Comparison of ENCODE assay signal across 21 cellular contexts in genomic region chr7:150415161-150416160, GRCh38. TPM values are rescaled to one million over a fixed set of nuclear protein-coding genes. Genes with fewer than 3 reads are reported as not detected.
DNase-seq lines count a peak whose midpoint lies in the region; ATAC-seq and TF ChIP-seq lines count a peak whose summit lies in the region.
"Had no signal": no experiment of that assay in that cellular context is flagged by ENCODE, and none has a peak within 500 bp of the region (broad histone marks: within the 10 kb centered on the region; RNA-seq: fewer than 3 reads in every experiment).

No MANE protein-coding gene starts in this region.

- H3K4me2 ChIP-seq in DND-41 (ENCODE audit: insufficient read depth, low read length) (no peak overlapping the region), IMR-90 (ENCODE audit: low read depth, low read length) (no peak overlapping the region), neural cell (ENCODE audit: low read length) (no peak overlapping the region)

- intact Hi-C loops in IMR-90 (cut with micrococcal nuclease) (no loop called here), colonic mucosa (cut with DNase I) (loop anchor here (10.0 kb wide), 1 partner anchor 131 kb away; no protein-coding TSS in a partner anchor)

- no TSS peak for BruUV-seq in IMR-90 (replicated peaks; lab: Mats Ljungman, UMichigan)

- no peak overlapping the region for H2BK120ac ChIP-seq in IMR-90 (ENCODE audit: low read depth, low read length)

- no peaks in the 10 kb centered on the region for H3K9me3 ChIP-seq in DND-41 (ENCODE audit: insufficient read depth, low read length, severe bottlenecking)
- H3K9me3 ChIP-seq in IMR-90 (ENCODE audit: control insufficient read depth, insufficient read depth, low read length) = no peaks in the 10 kb centered on the region
- H3K9me3 ChIP-seq in colonic mucosa = no peaks in the 10 kb centered on the region
- H3K9me3 ChIP-seq in neural cell (ENCODE audit: low read length) = no peaks in the 10 kb centered on the region
- H3K9me3 ChIP-seq: breast epithelium, lower lobe of right lung, suprapubic skin had no signal

- H3K56ac ChIP-seq in IMR-90 (ENCODE audit: extremely low read depth, insufficient read depth, low read length) = no peak overlapping the region

- H3K79me2 ChIP-seq in DND-41 (ENCODE audit: insufficient read depth, low read length) (no peaks in the 10 kb centered on the region), neural cell (replicated peaks; ENCODE audit: insufficient read depth, low read length) (no peaks in the 10 kb centered on the region)

- H3K9me2 ChIP-seq in neural cell (ENCODE audit: insufficient read depth, low read length) = no peaks in the 10 kb centered on the region

- no peak overlapping the region for H3K4ac ChIP-seq in IMR-90 (ENCODE audit: low read depth, low read length)

- no peak overlapping the region for H2AFZ ChIP-seq in DND-41 (ENCODE audit: low read depth, low read length)
- H2AFZ ChIP-seq in IMR-90 (replicated peaks; ENCODE audit: low read length, poor library complexity) = peak overlapping the region; percentile 23
- H2AFZ ChIP-seq in neural cell (ENCODE audit: low read depth, low read length) = no peak overlapping the region

- no peak overlapping the region for H3K14ac ChIP-seq in IMR-90 (replicated peaks; ENCODE audit: low read depth, low read length)

- H4K8ac ChIP-seq in IMR-90 (ENCODE audit: low read depth in 2 of 2, low read length in 2 of 2) = no peak overlapping the region

- POLR2A ChIA-PET in IMR-90 (lab: Charles Lee; ENCODE audit: unreplicated experiment) = no interaction called here

- no peaks in the 10 kb centered on the region for H3K27me3 ChIP-seq in DND-41 (ENCODE audit: insufficient read depth, low read length, poor library complexity)
- no peaks in the 10 kb centered on the region for H3K27me3 ChIP-seq in IMR-90 (ENCODE audit: control insufficient read depth, insufficient read depth, low read length)
- no peaks in the 10 kb centered on the region for H3K27me3 ChIP-seq in colonic mucosa
- H3K27me3 ChIP-seq in neural cell (ENCODE audit: insufficient read depth, low read depth, low read length) = no peaks in the 10 kb centered on the region
- H3K27me3 ChIP-seq: breast epithelium, suprapubic skin had no signal

- TF ChIP-seq EP300 in neural cell (conservative IDR thresholded peaks at IDR 0.05; ENCODE audit: poor library complexity, severe bottlenecking) = no peak

- H3K79me1 ChIP-seq in IMR-90 (ENCODE audit: low read depth in 1 of 2, low read length in 2 of 2) = no peaks in the 10 kb centered on the region

- H4K91ac ChIP-seq in IMR-90 (ENCODE audit: insufficient read depth, low read depth, low read length) = no peak overlapping the region

- no peak overlapping the region for H3K18ac ChIP-seq in IMR-90 (ENCODE audit: low read depth, low read length)

- CTCF ChIA-PET in IMR-90 (lab: Yijun Ruan, JAX) = no interaction called here

- H3K9ac ChIP-seq in DND-41 (ENCODE audit: low read depth, low read length) = no peak overlapping the region
- H3K9ac ChIP-seq in IMR-90 (ENCODE audit: low read depth, low read length) = no peak overlapping the region
- H3K9ac ChIP-seq in colonic mucosa (ENCODE audit: low read depth in 2 of 2, low read length in 2 of 2) = no peak overlapping the region
- peak overlapping the region; percentile 9 for H3K9ac ChIP-seq in neural cell (ENCODE audit: low read length)

- no peaks in the 10 kb centered on the region for H4K20me1 ChIP-seq in DND-41 (ENCODE audit: insufficient read depth, low read length)
- H4K20me1 ChIP-seq in IMR-90 (ENCODE audit: insufficient read depth, low read length) = no peaks in the 10 kb centered on the region; the same call in 1 of the 2 replicates
- H4K20me1 ChIP-seq in neural cell (ENCODE audit: insufficient read depth) = no peaks in the 10 kb centered on the region

- peaks cover 23% of the 10 kb centered on the region for H3K36me3 ChIP-seq in DND-41 (ENCODE audit: insufficient read depth, low read length)
- no peaks in the 10 kb centered on the region for H3K36me3 ChIP-seq in IMR-90 (ENCODE audit: control insufficient read depth, insufficient read depth, low read length)
- no peaks in the 10 kb centered on the region for H3K36me3 ChIP-seq in colonic mucosa
- H3K36me3 ChIP-seq in neural cell (ENCODE audit: insufficient read depth, low read length) = no peaks in the 10 kb centered on the region
- H3K36me3 ChIP-seq: breast epithelium had no signal

- H3K4me1 ChIP-seq in DND-41 (ENCODE audit: insufficient read depth, low read length) (no peaks in the 10 kb centered on the region; the same call in 1 of the 2 replicates), IMR-90 (ENCODE audit: control insufficient read depth, insufficient read depth, low read length) (no peaks in the 10 kb centered on the region), colonic mucosa (no peaks in the 10 kb centered on the region)
- H3K4me1 ChIP-seq: breast epithelium, lower lobe of right lung had no signal

- no peak overlapping the region for H3K23ac ChIP-seq in IMR-90 (ENCODE audit: low read depth, low read length)

- in situ Hi-C loops in IMR-90 (cut with MboI; ENCODE audit: low sequenced_read_pairs) = loop anchor here (25.0 kb wide), 2 partner anchors 553 to 572 kb away; partner anchors contain the start of genes ATP6V0E2, KCNH2 and NOS3

- ATAC-seq in DND-41 (ENCODE audit: insufficient read depth, low read depth) = no peak
- no peak for ATAC-seq in IMR-90 (ENCODE audit: low read depth)
- ATAC-seq in HG02642 (IDR thresholded peaks at IDR 0.05; ENCODE audit: poor library complexity, unreplicated experiment) = no peak
- ATAC-seq: naive thymus-derived CD4-positive, alpha-beta T cell; Panc1 had no signal

- no peaks in the 10 kb centered on the region for H3K9me1 ChIP-seq in IMR-90 (ENCODE audit: insufficient read depth, low read length)

- 52% methylated on average over 4 of the region's 19 CpGs; no CpG with 5 or more reads in 1 of the 2 experiments for WGBS in IMR-90 (ENCODE audit: extremely low coverage in 2 of 2, insufficient read length in 1 of 2), 2 experiments

- dilution Hi-C loops in IMR-90 (cut with HindIII; ENCODE audit: low sequenced_read_pairs, unreplicated experiment) = no loop called here

- peak; percentile 2 for DNase-seq in DND-41
- DNase-seq in IMR-90 = no peak
- DNase-seq in colonic mucosa = peak; percentile 9
- DNase-seq in HUDEP-2 (lab: John Stamatoyannopoulos, UW; ENCODE audit: unreplicated experiment in 76 of 76) = no peak
- DNase-seq in HCEC 1CT = no peak
- DNase-seq: activated naive CD8-positive, alpha-beta T cell treated with anti-CD3 and anti-CD28 coated beads for 36 hours; C1 segment of cervical spinal cord; DMS153; hypothalamus; lower lobe of right lung; naive thymus-derived CD4-positive, alpha-beta T cell; NCI-H1694; NCI-H526; stimulated activated CD4-positive, alpha-beta T cell treated with anti-CD3 and anti-CD28 coated beads, Interleukin-1b, Interleukin-23, amount 100 ng/mL, for 48 hours; WERI-Rb-1 had no signal

- TF ChIP-seq CTCF in DND-41 (IDR thresholded peaks at IDR 0.05; ENCODE audit: borderline replicate concordance, extremely low read depth, low read length, poor library complexity, severe bottlenecking) = no peak
- no peak for TF ChIP-seq CTCF in IMR-90 (conservative IDR thresholded peaks at IDR 0.05; ENCODE audit: low read depth, low read length)
- no peak for TF ChIP-seq CTCF in colonic mucosa (IDR thresholded peaks at IDR 0.05)
- TF ChIP-seq CTCF in neural cell (IDR thresholded peaks at IDR 0.05; ENCODE audit: poor library complexity, severe bottlenecking) = no peak

- TF ChIP-seq RAD21 in IMR-90 (IDR thresholded peaks at IDR 0.05; ENCODE audit: low read length) = no peak
- no peak for TF ChIP-seq RAD21 in neural cell (conservative IDR thresholded peaks at IDR 0.05)

- H2BK20ac ChIP-seq in IMR-90 (ENCODE audit: low read depth, low read length) = no peak overlapping the region

- no peak for TF ChIP-seq POLR2A in IMR-90 (IDR thresholded peaks at IDR 0.05; ENCODE audit: low read depth, low read length)

- no peak overlapping the region for H4K5ac ChIP-seq in IMR-90 (ENCODE audit: low read depth, low read length)

- no peak overlapping the region for H2BK5ac ChIP-seq in IMR-90 (ENCODE audit: low read depth, low read length, poor library complexity, severe bottlenecking)

- H3K27ac ChIP-seq in DND-41 (ENCODE audit: low read length) (no peak overlapping the region), IMR-90 (ENCODE audit: insufficient read depth, low read length) (no peak overlapping the region), colonic mucosa (no peak overlapping the region), neural cell (ENCODE audit: low read length) (peak overlapping the region; percentile 16)
- H3K27ac ChIP-seq: breast epithelium, lower lobe of right lung, suprapubic skin, WERI-Rb-1 had no signal

- H3F3A ChIP-seq in neural cell (ENCODE audit: insufficient read depth, low read length, poor library complexity, severe bottlenecking) = no peaks in the 10 kb centered on the region

- no peak overlapping the region for H2AK9ac ChIP-seq in IMR-90 (replicated peaks; ENCODE audit: low read depth, low read length, poor library complexity)

- no peak overlapping the region for H3K4me3 ChIP-seq in DND-41 (ENCODE audit: low read depth in 1 of 2, low read length in 2 of 2)
- H3K4me3 ChIP-seq in IMR-90 (ENCODE audit: insufficient read depth, low read depth, low read length) = no peak overlapping the region
- H3K4me3 ChIP-seq in colonic mucosa = no peak overlapping the region
- no peak overlapping the region for H3K4me3 ChIP-seq in neural cell (ENCODE audit: low read length)
- H3K4me3 ChIP-seq: breast epithelium, lower lobe of right lung, suprapubic skin had no signal

- no peak overlapping the region for H2AK5ac ChIP-seq in IMR-90 (ENCODE audit: low read depth, low read length)

- H2BK15ac ChIP-seq in IMR-90 (ENCODE audit: low read depth, low read length) = no peak overlapping the region

RNA-seq across cellular contexts. Expression of gene GIMAP8, which starts 35.0 kb away (rescaled TPM):
- total RNA-seq in IMR-90 (2012; rRNA removed) (not detected in 2 replicates), colonic mucosa (1 to 10 TPM; 3.4 to 4.5 TPM)
- polyA plus RNA-seq in IMR-90 (2012; rRNA removed) (not detected in 2 replicates), neural cell (not detected in 2 replicates)
- polyA plus RNA-seq in IMR-90 (2012; cell fraction: cytosol; rRNA removed) = not detected in 2 replicates
- not detected in 2 replicates for polyA plus RNA-seq in IMR-90 (2012; cell fraction: nucleus; rRNA removed; ENCODE audit: low replicate concordance)
- not detected in 2 replicates for polyA minus RNA-seq in neural cell
- total RNA-seq: LHCN-M2 had no signal

RNA-seq across cellular contexts. Expression of gene ZNF775, which starts 36.3 kb away (rescaled TPM):
- 1.4 TPM in 2 replicates for total RNA-seq in IMR-90 (2012; rRNA removed)
- polyA plus RNA-seq in IMR-90 (2012; rRNA removed) = 2.6 and 4.0 TPM in 2 replicates
- polyA plus RNA-seq in IMR-90 (2012; cell fraction: cytosol; rRNA removed) = 2.1 and 5.8 TPM in 2 replicates
- 2.2 and 7.1 TPM in 2 replicates for polyA plus RNA-seq in IMR-90 (2012; cell fraction: nucleus; rRNA removed; ENCODE audit: low replicate concordance)
- total RNA-seq in colonic mucosa = 10 to 100 TPM; 11.0 to 11.3 TPM
- 16.8 and 24.9 TPM in 2 replicates for polyA plus RNA-seq in neural cell
- 22.9 and 28.5 TPM in 2 replicates for polyA minus RNA-seq in neural cell

RNA-seq across cellular contexts. Expression of gene REPIN1, which starts 46.8 kb away (rescaled TPM):
- 19.4 and 20.6 TPM in 2 replicates for total RNA-seq in IMR-90 (2012; rRNA removed)
- 50.6 and 59.7 TPM in 2 replicates for polyA plus RNA-seq in IMR-90 (2012; rRNA removed)
- 56.1 and 62.3 TPM in 2 replicates for polyA plus RNA-seq in IMR-90 (2012; cell fraction: cytosol; rRNA removed)
- polyA plus RNA-seq in IMR-90 (2012; cell fraction: nucleus; rRNA removed; ENCODE audit: low replicate concordance) = 76.7 and 123 TPM in 2 replicates
- 100 to 1,000 TPM; 189 to 304 TPM for total RNA-seq in colonic mucosa
- polyA plus RNA-seq in neural cell = 95.5 and 127 TPM in 2 replicates
- 69.5 and 85.0 TPM in 2 replicates for polyA minus RNA-seq in neural cell

Comparison
In these comparisons a context has a peak if more than half of its experiments do, and no peak if none do; other contexts are left out.
1. DNase-seq: peak in DND-41 (single experiment) and colonic mucosa (single experiment); none in IMR-90 (single experiment), HUDEP-2 (0 of 76) and HCEC 1CT (single experiment).